ENCODE assay signal across 1 cellular context in the genomic region with DNA sequence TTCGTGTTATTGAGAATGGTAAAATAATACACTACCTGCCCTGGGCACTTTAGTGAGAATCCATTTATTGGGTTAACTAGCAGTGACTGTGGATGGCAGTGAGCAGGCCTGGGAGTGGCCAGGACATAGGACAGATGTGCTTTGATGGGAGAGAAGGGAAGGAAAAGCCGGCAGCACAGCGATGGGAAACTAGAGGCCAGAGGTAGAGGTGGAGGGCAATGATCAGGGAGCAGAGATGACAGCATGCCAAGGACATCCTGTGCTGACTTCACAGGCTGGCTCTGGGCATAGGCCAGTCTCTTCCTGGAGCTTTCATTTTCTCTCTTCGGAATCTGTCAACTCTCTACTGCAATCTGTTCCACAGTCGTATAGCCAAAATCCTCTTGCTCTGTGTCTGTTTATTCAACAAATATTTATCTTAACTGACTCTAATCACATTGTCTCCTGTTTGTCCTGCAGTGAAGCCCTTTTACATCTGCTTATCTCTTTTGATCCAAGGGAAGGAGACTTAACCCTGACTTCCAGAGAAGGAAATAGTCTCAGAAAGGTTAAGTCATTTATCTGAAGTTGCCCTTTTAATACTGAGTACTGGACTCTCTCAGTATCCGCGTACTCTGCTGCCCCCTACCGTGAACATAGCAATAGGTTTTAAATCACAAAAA.
TF ChIP-seq lines count a peak whose summit lies in the region.

No MANE protein-coding gene starts in this region.

TF ChIP-seq in HepG2, 621 proteins besides CTCF, POLR2A, EP300 and RAD21 (continued from another document and continues in another):
- TF ChIP-seq, protein P1, sequence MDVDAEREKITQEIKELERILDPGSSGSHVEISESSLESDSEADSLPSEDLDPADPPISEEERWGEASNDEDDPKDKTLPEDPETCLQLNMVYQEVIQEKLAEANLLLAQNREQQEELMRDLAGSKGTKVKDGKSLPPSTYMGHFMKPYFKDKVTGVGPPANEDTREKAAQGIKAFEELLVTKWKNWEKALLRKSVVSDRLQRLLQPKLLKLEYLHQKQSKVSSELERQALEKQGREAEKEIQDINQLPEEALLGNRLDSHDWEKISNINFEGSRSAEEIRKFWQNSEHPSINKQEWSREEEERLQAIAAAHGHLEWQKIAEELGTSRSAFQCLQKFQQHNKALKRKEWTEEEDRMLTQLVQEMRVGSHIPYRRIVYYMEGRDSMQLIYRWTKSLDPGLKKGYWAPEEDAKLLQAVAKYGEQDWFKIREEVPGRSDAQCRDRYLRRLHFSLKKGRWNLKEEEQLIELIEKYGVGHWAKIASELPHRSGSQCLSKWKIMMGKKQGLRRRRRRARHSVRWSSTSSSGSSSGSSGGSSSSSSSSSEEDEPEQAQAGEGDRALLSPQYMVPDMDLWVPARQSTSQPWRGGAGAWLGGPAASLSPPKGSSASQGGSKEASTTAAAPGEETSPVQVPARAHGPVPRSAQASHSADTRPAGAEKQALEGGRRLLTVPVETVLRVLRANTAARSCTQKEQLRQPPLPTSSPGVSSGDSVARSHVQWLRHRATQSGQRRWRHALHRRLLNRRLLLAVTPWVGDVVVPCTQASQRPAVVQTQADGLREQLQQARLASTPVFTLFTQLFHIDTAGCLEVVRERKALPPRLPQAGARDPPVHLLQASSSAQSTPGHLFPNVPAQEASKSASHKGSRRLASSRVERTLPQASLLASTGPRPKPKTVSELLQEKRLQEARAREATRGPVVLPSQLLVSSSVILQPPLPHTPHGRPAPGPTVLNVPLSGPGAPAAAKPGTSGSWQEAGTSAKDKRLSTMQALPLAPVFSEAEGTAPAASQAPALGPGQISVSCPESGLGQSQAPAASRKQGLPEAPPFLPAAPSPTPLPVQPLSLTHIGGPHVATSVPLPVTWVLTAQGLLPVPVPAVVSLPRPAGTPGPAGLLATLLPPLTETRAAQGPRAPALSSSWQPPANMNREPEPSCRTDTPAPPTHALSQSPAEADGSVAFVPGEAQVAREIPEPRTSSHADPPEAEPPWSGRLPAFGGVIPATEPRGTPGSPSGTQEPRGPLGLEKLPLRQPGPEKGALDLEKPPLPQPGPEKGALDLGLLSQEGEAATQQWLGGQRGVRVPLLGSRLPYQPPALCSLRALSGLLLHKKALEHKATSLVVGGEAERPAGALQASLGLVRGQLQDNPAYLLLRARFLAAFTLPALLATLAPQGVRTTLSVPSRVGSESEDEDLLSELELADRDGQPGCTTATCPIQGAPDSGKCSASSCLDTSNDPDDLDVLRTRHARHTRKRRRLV (CRISPR knock-in tag; IDR thresholded peaks at IDR 0.05) = no peak
- TF ChIP-seq, protein P2, sequence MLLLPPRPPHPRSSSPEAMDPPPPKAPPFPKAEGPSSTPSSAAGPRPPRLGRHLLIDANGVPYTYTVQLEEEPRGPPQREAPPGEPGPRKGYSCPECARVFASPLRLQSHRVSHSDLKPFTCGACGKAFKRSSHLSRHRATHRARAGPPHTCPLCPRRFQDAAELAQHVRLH (CRISPR knock-in tag; IDR thresholded peaks at IDR 0.05; ENCODE audit: borderline replicate concordance, low read depth) = no peak
- TF ChIP-seq XBP1 (CRISPR knock-in tag; IDR thresholded peaks at IDR 0.05) (no peak), TBX3 (IDR thresholded peaks at IDR 0.05; ENCODE audit: borderline replicate concordance) (no peak), ZNF251 (CRISPR knock-in tag; IDR thresholded peaks at IDR 0.05) (no peak), ADNP (CRISPR knock-in tag; IDR thresholded peaks at IDR 0.05) (no peak), ZFX (CRISPR knock-in tag; IDR thresholded peaks at IDR 0.05; ENCODE audit: low read depth) (peak; percentile 75), HNF4A (CRISPR knock-in tag; IDR thresholded peaks at IDR 0.05) (peak; percentile 67), ZHX2 (IDR thresholded peaks at IDR 0.05; ENCODE audit: low read depth) (no peak), ZHX2 (CRISPR knock-in tag; IDR thresholded peaks at IDR 0.05; ENCODE audit: borderline replicate concordance) (no peak), NKX3-1 (CRISPR knock-in tag; IDR thresholded peaks at IDR 0.05) (no peak), NR2F1 (CRISPR knock-in tag; IDR thresholded peaks at IDR 0.05) (no peak), RXRB (CRISPR knock-in tag; IDR thresholded peaks at IDR 0.05; ENCODE audit: borderline replicate concordance) (peak; percentile 47; the same call in 1 of the 2 replicates), TOPORS (CRISPR knock-in tag; IDR thresholded peaks at IDR 0.05) (peak; percentile 78; the same call in 1 of the 2 replicates), ZNF878 (CRISPR knock-in tag; IDR thresholded peaks at IDR 0.05) (peak; percentile 81; the same call in 1 of the 2 replicates), MXI1 (IDR thresholded peaks at IDR 0.05; ENCODE audit: borderline replicate concordance, low read depth, low read length) (0 out of 3 replicates have a peak, but pooled peaks have one; percentile 52), DPF2 (CRISPR knock-in tag; IDR thresholded peaks at IDR 0.05; ENCODE audit: borderline replicate concordance, low read depth) (peak; percentile 74), HDAC6 (IDR thresholded peaks at IDR 0.05; ENCODE audit: low read depth, low read length) (no peak), ATF1 (CRISPR knock-in tag; IDR thresholded peaks at IDR 0.05) (0 out of 2 replicates have a peak, but pooled peaks have one; percentile 47)
- TF ChIP-seq, protein P3, sequence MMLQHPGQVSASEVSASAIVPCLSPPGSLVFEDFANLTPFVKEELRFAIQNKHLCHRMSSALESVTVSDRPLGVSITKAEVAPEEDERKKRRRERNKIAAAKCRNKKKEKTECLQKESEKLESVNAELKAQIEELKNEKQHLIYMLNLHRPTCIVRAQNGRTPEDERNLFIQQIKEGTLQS (CRISPR knock-in tag; IDR thresholded peaks at IDR 0.05) = peak; percentile 14; the same call in 1 of the 2 replicates
- TF ChIP-seq, protein P4, sequence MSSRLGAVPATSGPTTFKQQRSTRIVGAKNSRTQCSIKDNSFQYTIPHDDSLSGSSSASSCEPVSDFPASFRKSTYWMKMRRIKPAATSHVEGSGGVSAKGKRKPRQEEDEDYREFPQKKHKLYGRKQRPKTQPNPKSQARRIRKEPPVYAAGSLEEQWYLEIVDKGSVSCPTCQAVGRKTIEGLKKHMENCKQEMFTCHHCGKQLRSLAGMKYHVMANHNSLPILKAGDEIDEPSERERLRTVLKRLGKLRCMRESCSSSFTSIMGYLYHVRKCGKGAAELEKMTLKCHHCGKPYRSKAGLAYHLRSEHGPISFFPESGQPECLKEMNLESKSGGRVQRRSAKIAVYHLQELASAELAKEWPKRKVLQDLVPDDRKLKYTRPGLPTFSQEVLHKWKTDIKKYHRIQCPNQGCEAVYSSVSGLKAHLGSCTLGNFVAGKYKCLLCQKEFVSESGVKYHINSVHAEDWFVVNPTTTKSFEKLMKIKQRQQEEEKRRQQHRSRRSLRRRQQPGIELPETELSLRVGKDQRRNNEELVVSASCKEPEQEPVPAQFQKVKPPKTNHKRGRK (CRISPR knock-in tag; IDR thresholded peaks at IDR 0.05) = no peak
- TF ChIP-seq, protein P5, sequence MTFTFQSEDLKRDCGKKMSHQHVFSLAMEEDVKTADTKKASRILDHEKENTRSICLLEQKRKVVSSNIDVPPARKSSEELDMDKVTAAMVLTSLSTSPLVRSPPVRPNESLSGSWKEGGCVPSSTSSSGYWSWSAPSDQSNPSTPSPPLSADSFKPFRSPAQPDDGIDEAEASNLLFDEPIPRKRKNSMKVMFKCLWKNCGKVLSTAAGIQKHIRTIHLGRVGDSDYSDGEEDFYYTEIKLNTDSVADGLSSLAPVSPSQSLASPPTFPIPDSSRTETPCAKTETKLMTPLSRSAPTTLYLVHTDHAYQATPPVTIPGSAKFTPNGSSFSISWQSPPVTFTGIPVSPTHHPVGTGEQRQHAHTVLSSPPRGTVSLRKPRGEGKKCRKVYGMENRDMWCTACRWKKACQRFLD (CRISPR knock-in tag; IDR thresholded peaks at IDR 0.05; ENCODE audit: borderline replicate concordance) = no peak
- TF ChIP-seq, protein P6, sequence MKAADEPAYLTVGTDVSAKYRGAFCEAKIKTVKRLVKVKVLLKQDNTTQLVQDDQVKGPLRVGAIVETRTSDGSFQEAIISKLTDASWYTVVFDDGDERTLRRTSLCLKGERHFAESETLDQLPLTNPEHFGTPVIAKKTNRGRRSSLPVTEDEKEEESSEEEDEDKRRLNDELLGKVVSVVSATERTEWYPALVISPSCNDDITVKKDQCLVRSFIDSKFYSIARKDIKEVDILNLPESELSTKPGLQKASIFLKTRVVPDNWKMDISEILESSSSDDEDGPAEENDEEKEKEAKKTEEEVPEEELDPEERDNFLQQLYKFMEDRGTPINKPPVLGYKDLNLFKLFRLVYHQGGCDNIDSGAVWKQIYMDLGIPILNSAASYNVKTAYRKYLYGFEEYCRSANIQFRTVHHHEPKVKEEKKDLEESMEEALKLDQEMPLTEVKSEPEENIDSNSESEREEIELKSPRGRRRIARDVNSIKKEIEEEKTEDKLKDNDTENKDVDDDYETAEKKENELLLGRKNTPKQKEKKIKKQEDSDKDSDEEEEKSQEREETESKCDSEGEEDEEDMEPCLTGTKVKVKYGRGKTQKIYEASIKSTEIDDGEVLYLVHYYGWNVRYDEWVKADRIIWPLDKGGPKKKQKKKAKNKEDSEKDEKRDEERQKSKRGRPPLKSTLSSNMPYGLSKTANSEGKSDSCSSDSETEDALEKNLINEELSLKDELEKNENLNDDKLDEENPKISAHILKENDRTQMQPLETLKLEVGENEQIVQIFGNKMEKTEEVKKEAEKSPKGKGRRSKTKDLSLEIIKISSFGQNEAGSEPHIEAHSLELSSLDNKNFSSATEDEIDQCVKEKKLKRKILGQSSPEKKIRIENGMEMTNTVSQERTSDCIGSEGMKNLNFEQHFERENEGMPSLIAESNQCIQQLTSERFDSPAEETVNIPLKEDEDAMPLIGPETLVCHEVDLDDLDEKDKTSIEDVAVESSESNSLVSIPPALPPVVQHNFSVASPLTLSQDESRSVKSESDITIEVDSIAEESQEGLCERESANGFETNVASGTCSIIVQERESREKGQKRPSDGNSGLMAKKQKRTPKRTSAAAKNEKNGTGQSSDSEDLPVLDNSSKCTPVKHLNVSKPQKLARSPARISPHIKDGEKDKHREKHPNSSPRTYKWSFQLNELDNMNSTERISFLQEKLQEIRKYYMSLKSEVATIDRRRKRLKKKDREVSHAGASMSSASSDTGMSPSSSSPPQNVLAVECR (CRISPR knock-in tag; IDR thresholded peaks at IDR 0.05; ENCODE audit: borderline replicate concordance) = peak; percentile 76; the same call in 1 of the 2 replicates
- TF ChIP-seq, protein P7, sequence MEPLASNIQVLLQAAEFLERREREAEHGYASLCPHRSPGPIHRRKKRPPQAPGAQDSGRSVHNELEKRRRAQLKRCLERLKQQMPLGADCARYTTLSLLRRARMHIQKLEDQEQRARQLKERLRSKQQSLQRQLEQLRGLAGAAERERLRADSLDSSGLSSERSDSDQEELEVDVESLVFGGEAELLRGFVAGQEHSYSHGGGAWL (CRISPR knock-in tag; IDR thresholded peaks at IDR 0.05) = no peak
- TF ChIP-seq, protein P8, sequence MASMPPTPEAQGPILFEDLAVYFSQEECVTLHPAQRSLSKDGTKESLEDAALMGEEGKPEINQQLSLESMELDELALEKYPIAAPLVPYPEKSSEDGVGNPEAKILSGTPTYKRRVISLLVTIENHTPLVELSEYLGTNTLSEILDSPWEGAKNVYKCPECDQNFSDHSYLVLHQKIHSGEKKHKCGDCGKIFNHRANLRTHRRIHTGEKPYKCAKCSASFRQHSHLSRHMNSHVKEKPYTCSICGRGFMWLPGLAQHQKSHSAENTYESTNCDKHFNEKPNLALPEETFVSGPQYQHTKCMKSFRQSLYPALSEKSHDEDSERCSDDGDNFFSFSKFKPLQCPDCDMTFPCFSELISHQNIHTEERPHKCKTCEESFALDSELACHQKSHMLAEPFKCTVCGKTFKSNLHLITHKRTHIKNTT (CRISPR knock-in tag; IDR thresholded peaks at IDR 0.05) = no peak
- TF ChIP-seq, protein P9, sequence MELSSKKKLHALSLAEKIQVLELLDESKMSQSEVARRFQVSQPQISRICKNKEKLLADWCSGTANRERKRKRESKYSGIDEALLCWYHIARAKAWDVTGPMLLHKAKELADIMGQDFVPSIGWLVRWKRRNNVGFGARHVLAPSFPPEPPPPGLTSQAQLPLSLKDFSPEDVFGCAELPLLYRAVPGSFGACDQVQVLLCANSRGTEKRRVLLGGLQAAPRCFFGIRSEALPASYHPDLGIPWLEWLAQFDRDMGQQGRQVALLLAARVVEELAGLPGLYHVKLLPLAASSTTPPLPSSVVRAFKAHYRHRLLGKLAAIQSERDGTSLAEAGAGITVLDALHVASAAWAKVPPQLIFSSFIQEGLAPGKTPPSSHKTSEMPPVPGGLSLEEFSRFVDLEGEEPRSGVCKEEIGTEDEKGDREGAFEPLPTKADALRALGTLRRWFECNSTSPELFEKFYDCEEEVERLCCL (CRISPR knock-in tag; IDR thresholded peaks at IDR 0.05; ENCODE audit: borderline replicate concordance) = no peak
- TF ChIP-seq, protein P10, sequence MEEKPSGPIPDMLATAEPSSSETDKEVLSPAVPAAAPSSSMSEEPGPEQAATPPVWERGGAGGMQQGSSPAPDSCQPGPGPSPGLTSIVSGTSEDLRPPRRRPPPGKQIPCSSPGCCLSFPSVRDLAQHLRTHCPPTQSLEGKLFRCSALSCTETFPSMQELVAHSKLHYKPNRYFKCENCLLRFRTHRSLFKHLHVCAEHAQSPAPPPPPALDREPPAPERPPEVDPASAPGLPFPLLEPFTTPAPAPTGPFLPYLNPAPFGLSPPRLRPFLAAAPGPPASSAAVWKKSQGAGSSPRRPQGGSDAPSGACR (CRISPR knock-in tag; IDR thresholded peaks at IDR 0.05) = no peak
